ENCODE assay signal across 19 cellular contexts in the genomic region with DNA sequence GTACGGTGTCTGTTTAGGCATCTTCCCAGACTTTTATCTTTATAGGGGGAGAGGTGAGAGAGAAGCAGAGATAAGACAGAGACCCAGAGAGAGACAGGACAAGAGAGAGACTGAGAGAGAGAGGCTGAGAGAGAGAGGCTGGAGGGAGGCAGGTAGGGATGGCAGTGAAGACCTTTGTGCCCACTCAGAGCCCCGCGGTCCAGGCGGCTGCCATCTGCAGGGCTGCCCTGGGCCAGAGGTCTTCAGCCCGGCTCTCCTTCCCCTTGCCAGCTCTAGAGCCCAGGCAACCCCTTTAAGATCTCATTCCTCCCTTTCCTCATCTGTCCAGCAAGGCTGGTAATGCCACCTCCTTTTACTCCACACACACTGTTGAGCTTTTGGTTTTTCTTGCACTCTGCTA.
DNase-seq lines count a peak whose midpoint lies in the region; ATAC-seq and TF ChIP-seq lines count a peak whose summit lies in the region.
"Had no signal": no experiment of that assay in that cellular context is flagged by ENCODE, and none has a peak within 500 bp of the region (broad histone marks: within the 10 kb centered on the region; RNA-seq: fewer than 3 reads in every experiment).

No MANE protein-coding gene starts in this region.

- DNase-seq in neural progenitor cell (ENCODE audit: low spot score) (no peak), upper lobe of right lung (no peak), G401 (ENCODE audit: low spot score) (no peak), substantia nigra (lab: John Stamatoyannopoulos, UW) (no peak)
- DNase-seq in stimulated activated effector memory CD8-positive, alpha-beta T cell treated with anti-CD3 and anti-CD28 coated beads, Interleukin-12 subunit alpha, Interleukin-12 subunit beta, amount 100 ng/mL, for 72 hours (ENCODE audit: low spot score in 2 of 2): no peak
- DNase-seq: 8988T; AML-193; Caco-2; Calu3; CD4-positive, alpha-beta T cell; CD8-positive, alpha-beta T cell; DMS79 treated with DMSO at 0.1 percent for 48 hours; GDM1 had no signal

- H3K27ac ChIP-seq in neural progenitor cell: no peak overlapping the region
- H3K27ac ChIP-seq in upper lobe of right lung: no peak overlapping the region
- no peak overlapping the region for H3K27ac ChIP-seq in substantia nigra (ENCODE audit: low read depth, low read length, poor library complexity, severe bottlenecking)
- H3K27ac ChIP-seq: BLaER1 treated with 17β-estradiol and CSF1 and Interleukin-3, amounts not matched to agents 10 nM and 100 nM; C4-2B had no signal

- H3K36me3 Mint-ChIP-seq in nephron (ENCODE audit: low read depth): no peaks in the 10 kb centered on the region
- H3K36me3 Mint-ChIP-seq in neural progenitor cell: no peaks in the 10 kb centered on the region
- H3K36me3 Mint-ChIP-seq in stimulated activated effector memory CD8-positive, alpha-beta T cell treated with anti-CD3 and anti-CD28 coated beads, Interleukin-12 subunit alpha, Interleukin-12 subunit beta, amount 100 ng/mL, for 72 hours: no peaks in the 10 kb centered on the region
- H3K36me3 Mint-ChIP-seq: CD8-positive, alpha-beta T cell had no signal

- no peaks in the 10 kb centered on the region for H3K79me2 ChIP-seq in neural progenitor cell (ENCODE audit: low read depth)

- no peaks in the 10 kb centered on the region for H4K20me1 ChIP-seq in neural progenitor cell (ENCODE audit: low read depth)
- H4K20me1 ChIP-seq: BLaER1 treated with 17β-estradiol and CSF1 and Interleukin-3, amounts not matched to agents 10 nM and 100 nM had no signal

- no peak overlapping the region for H3K4me3 Mint-ChIP-seq in nephron
- no peak overlapping the region for H3K4me3 Mint-ChIP-seq in neural progenitor cell
- H3K4me3 Mint-ChIP-seq in stimulated activated effector memory CD8-positive, alpha-beta T cell treated with anti-CD3 and anti-CD28 coated beads, Interleukin-12 subunit alpha, Interleukin-12 subunit beta, amount 100 ng/mL, for 72 hours: no peak overlapping the region
- H3K4me3 Mint-ChIP-seq: B cell; CD4-positive, alpha-beta T cell; CD8-positive, alpha-beta T cell had no signal

- peak overlapping the region in 2 of 3 experiments; percentile 35 to 86 for H3K27ac Mint-ChIP-seq in nephron
- peak overlapping the region; percentile 35 for H3K27ac Mint-ChIP-seq in neural progenitor cell
- no peak overlapping the region for H3K27ac Mint-ChIP-seq in stimulated activated effector memory CD8-positive, alpha-beta T cell treated with anti-CD3 and anti-CD28 coated beads, Interleukin-12 subunit alpha, Interleukin-12 subunit beta, amount 100 ng/mL, for 72 hours
- H3K27ac Mint-ChIP-seq: B cell; CD4-positive, alpha-beta T cell; CD8-positive, alpha-beta T cell had no signal

- H3K4me1 Mint-ChIP-seq in nephron (peaks cover 9% of the 10 kb centered on the region), neural progenitor cell (peaks cover 12% of the 10 kb centered on the region)
- no peaks in the 10 kb centered on the region for H3K4me1 Mint-ChIP-seq in stimulated activated effector memory CD8-positive, alpha-beta T cell treated with anti-CD3 and anti-CD28 coated beads, Interleukin-12 subunit alpha, Interleukin-12 subunit beta, amount 100 ng/mL, for 72 hours
- H3K4me1 Mint-ChIP-seq: B cell had no signal

- ATAC-seq in stimulated activated effector memory CD8-positive, alpha-beta T cell treated with anti-CD3 and anti-CD28 coated beads, Interleukin-12 subunit alpha, Interleukin-12 subunit beta, amount 100 ng/mL, for 72 hours: peak; percentile 31
- ATAC-seq in upper lobe of right lung (peak; percentile 14), GM19467 (IDR thresholded peaks at IDR 0.05; ENCODE audit: unreplicated experiment) (no peak)
- ATAC-seq: CD8-positive, alpha-beta T cell; GM12878 had no signal

- H3K9ac ChIP-seq in neural progenitor cell: no peak overlapping the region
- H3K9ac ChIP-seq: BLaER1 treated with 17β-estradiol and CSF1 and Interleukin-3, amounts not matched to agents 10 nM and 100 nM had no signal

- H3K4me1 ChIP-seq in neural progenitor cell: no peaks in the 10 kb centered on the region
- no peaks in the 10 kb centered on the region for H3K4me1 ChIP-seq in upper lobe of right lung
- H3K4me1 ChIP-seq: BLaER1 treated with 17β-estradiol and CSF1 and Interleukin-3, amounts not matched to agents 10 nM and 100 nM; Caco-2 had no signal

- no peak overlapping the region for H3K4me2 ChIP-seq in neural progenitor cell
- H3K4me2 ChIP-seq: BLaER1 treated with 17β-estradiol and CSF1 and Interleukin-3, amounts not matched to agents 10 nM and 100 nM had no signal

- no peaks in the 10 kb centered on the region for H3K9me3 Mint-ChIP-seq in nephron
- no peaks in the 10 kb centered on the region for H3K9me3 Mint-ChIP-seq in neural progenitor cell
- no peaks in the 10 kb centered on the region for H3K9me3 Mint-ChIP-seq in stimulated activated effector memory CD8-positive, alpha-beta T cell treated with anti-CD3 and anti-CD28 coated beads, Interleukin-12 subunit alpha, Interleukin-12 subunit beta, amount 100 ng/mL, for 72 hours
- H3K9me3 Mint-ChIP-seq: CD4-positive, alpha-beta T cell; CD8-positive, alpha-beta T cell had no signal

- H3K27me3 Mint-ChIP-seq in nephron (ENCODE audit: low read depth): peaks cover 67% of the 10 kb centered on the region
- peaks cover 6% of the 10 kb centered on the region for H3K27me3 Mint-ChIP-seq in neural progenitor cell (ENCODE audit: insufficient read depth, low read depth)
- H3K27me3 Mint-ChIP-seq: B cell; CD4-positive, alpha-beta T cell had no signal

- H3K9me3 ChIP-seq in neural progenitor cell (ENCODE audit: low read depth): no peaks in the 10 kb centered on the region
- H3K9me3 ChIP-seq in upper lobe of right lung: no peaks in the 10 kb centered on the region
- H3K9me3 ChIP-seq: BLaER1 treated with 17β-estradiol and CSF1 and Interleukin-3, amounts not matched to agents 10 nM and 100 nM; Caco-2 had no signal

- in situ Hi-C loops in G401 (cut with HindIII; ENCODE audit: low sequenced_read_pairs): no loop called here

- H3K36me3 ChIP-seq in neural progenitor cell: no peaks in the 10 kb centered on the region
- H3K36me3 ChIP-seq in upper lobe of right lung: no peaks in the 10 kb centered on the region
- H3K36me3 ChIP-seq: BLaER1 treated with 17β-estradiol and CSF1 and Interleukin-3, amounts not matched to agents 10 nM and 100 nM had no signal

- no peaks in the 10 kb centered on the region for H3F3A ChIP-seq in neural progenitor cell (ENCODE audit: low read depth)

- H3K27me3 ChIP-seq in neural progenitor cell: no peaks in the 10 kb centered on the region
- no peaks in the 10 kb centered on the region for H3K27me3 ChIP-seq in upper lobe of right lung
- H3K27me3 ChIP-seq: BLaER1 treated with 17β-estradiol and CSF1 and Interleukin-3, amounts not matched to agents 10 nM and 100 nM had no signal

- no peak overlapping the region for H3K4me3 ChIP-seq in neural progenitor cell
- H3K4me3 ChIP-seq in upper lobe of right lung: no peak overlapping the region
- H3K4me3 ChIP-seq: BLaER1 treated with 17β-estradiol and CSF1 and Interleukin-3, amounts not matched to agents 10 nM and 100 nM; GM12878 had no signal

- no peak overlapping the region for H2AFZ ChIP-seq in neural progenitor cell (replicated peaks)

- intact Hi-C loops in upper lobe of right lung (cut with DNase I): no loop called here

- TF ChIP-seq CTCF in nephron (IDR thresholded peaks at IDR 0.05; ENCODE audit: unreplicated experiment in 3 of 3): no peak
- TF ChIP-seq CTCF in neural progenitor cell (IDR thresholded peaks at IDR 0.05): no peak
- no peak for TF ChIP-seq CTCF in upper lobe of right lung (IDR thresholded peaks at IDR 0.05)
